In the genomic region with DNA sequence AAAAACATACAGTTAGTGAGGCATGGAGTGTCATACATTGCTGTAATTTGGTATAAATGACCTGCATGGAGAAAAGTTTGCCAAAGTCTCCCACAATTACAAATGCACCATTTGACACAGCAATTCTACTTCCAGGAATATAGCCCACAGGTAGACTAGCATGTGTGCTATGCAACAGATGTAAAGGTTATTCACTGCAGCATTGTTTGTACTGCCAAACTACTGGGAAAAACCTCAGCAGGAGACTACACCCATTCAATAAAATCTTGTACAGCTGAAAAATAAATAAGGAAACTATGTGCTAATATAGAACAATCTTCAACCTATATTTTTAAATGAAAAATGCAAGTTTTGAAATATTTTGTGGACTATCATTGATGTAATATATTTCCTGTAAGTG, we compare ENCODE assay signal across 17 cellular contexts. TPM values are rescaled to one million over a fixed set of nuclear protein-coding genes. Genes with fewer than 3 reads are reported as not detected.
DNase-seq lines count a peak whose midpoint lies in the region; ATAC-seq, FAIRE-seq and TF ChIP-seq lines count a peak whose summit lies in the region.
"Not testable (repeated sequence)": the region's sequence is repeated elsewhere in the genome, so short reads cannot be mapped to it uniquely, and the experiment has no call there.
"Had no signal": no experiment of that assay in that cellular context is flagged by ENCODE, and none has a peak within 500 bp of the region (broad histone marks: within the 10 kb centered on the region; RNA-seq: fewer than 3 reads in every experiment).

No MANE protein-coding gene starts in this region.

- FAIRE-seq in GM12891 (lab: Jason Lieb, UNC) = peak; percentile 31
- FAIRE-seq in RCC 7860 (lab: Jason Lieb, UNC) = peak; percentile 4
- FAIRE-seq in colon (lab: Jason Lieb, UNC) = peak; percentile 91

- H3K4me1 ChIP-seq in PC-3 (ENCODE audit: insufficient read depth, low read length); mucosa of descending colon (ENCODE audit: low read depth): not testable (repeated sequence)

- intact Hi-C loops in PC-3 (cut with micrococcal nuclease); left colon (cut with DNase I, micrococcal nuclease); mucosa of descending colon (cut with DNase I, micrococcal nuclease): not testable (repeated sequence)

- POLR2A ChIA-PET in PC-3 (lab: Charles Lee; ENCODE audit: unreplicated experiment) = not testable (repeated sequence)

- not testable (repeated sequence) for H3K9me2 ChIP-seq in PC-3 (replicated peaks; ENCODE audit: low read length)

- ATAC-seq in PC-3 (peak; percentile 78), left colon (peak; percentile 98), mucosa of descending colon (peak; percentile 97)

- TF ChIP-seq POLR2A in GM12891 (IDR thresholded peaks at IDR 0.05; ENCODE audit: low read depth, low read length) = not testable (repeated sequence)

- BruUV-seq in PC-3 (replicated peaks; lab: Mats Ljungman, UMichigan) = not testable (repeated sequence)

- H3K4me3 ChIP-seq in PC-3 (ENCODE audit: low read length); mucosa of descending colon: not testable (repeated sequence)

- H3K9me3 ChIP-seq in PC-3 (ENCODE audit: low read length); mucosa of descending colon: not testable (repeated sequence)

- not testable (repeated sequence) for H3K27me3 ChIP-seq in PC-3 (ENCODE audit: low read length)

- H3F3A ChIP-seq in PC-3 (ENCODE audit: low read length, unreplicated experiment) = not testable (repeated sequence)

- H3K27ac ChIP-seq in PC-3 (ENCODE audit: low read length) = not testable (repeated sequence)

- not testable (repeated sequence) for H3K36me3 ChIP-seq in PC-3 (ENCODE audit: low read depth, low read length); mucosa of descending colon (ENCODE audit: low read depth)

- not testable (repeated sequence) for TF ChIP-seq CTCF in PC-3 (conservative IDR thresholded peaks at IDR 0.05; ENCODE audit: low read depth, low read length); mucosa of descending colon (IDR thresholded peaks at IDR 0.05)

- H3K79me2 ChIP-seq in PC-3 (ENCODE audit: low read length) = not testable (repeated sequence)

- H3K9ac ChIP-seq in PC-3 (ENCODE audit: low read length) = not testable (repeated sequence)

- not testable (repeated sequence) for H3K4me2 ChIP-seq in PC-3 (ENCODE audit: low read length)

- not testable (repeated sequence) for H4K20me1 ChIP-seq in PC-3 (ENCODE audit: low read length)

- CTCF ChIA-PET in PC-3 (lab: Charles Lee) = not testable (repeated sequence)

- not testable (repeated sequence) for H2AFZ ChIP-seq in PC-3 (ENCODE audit: low read length)

- not testable (repeated sequence) for DNase-seq in GM12891 (ENCODE audit: insufficient read length, low spot score); PC-3; RCC 7860 (ENCODE audit: low spot score); left colon; mucosa of descending colon

RNA-seq across cellular contexts. Expression of a gene that starts 17.8 kb away (rescaled TPM):
- polyA plus RNA-seq in GM12891 (2012; ENCODE audit: low read depth, missing spikeins) = 0.39 TPM
- 0.40 TPM in 1 of 2 replicates, not detected in the other for total RNA-seq in PC-3 (2014; rRNA removed)
- not detected for total RNA-seq in left colon
- total RNA-seq in mucosa of descending colon = not detected
- total RNA-seq: A172; B cell; Caco-2; Calu3; CD4-positive, alpha-beta memory T cell; CD4-positive, CD25-positive, alpha-beta regulatory T cell; CD8-positive, alpha-beta memory T cell; CD8-positive, alpha-beta T cell had no signal
- polyA plus RNA-seq: A549; AG04450; CD14-positive monocyte; CD8-positive, alpha-beta memory T cell had no signal

RNA-seq across cellular contexts. Expression of a gene that starts 25.2 kb away (rescaled TPM):
- polyA plus RNA-seq in GM12891 (2012; ENCODE audit: low read depth, missing spikeins) = 4.8 TPM
- total RNA-seq in PC-3 (2014; rRNA removed) (15.5 and 17.7 TPM in 2 replicates), left colon (10 to 100 TPM; 73.8 to 80.5 TPM), mucosa of descending colon (100 to 1,000 TPM in 1 of 3 donors, 10 to 100 TPM in 2; 54.7 to 102 (median 68.9) TPM)
- total RNA-seq: A172 had no signal
